13 cellular contexts compared by ENCODE assay signal in genomic region chr4:136831553-136831952, GRCh38.
A peak's percentile ranks its signal among the peaks of the same experiment; 100 is the strongest.
DNase-seq lines count a peak whose midpoint lies in the region; ATAC-seq and TF ChIP-seq lines count a peak whose summit lies in the region.
"Had no signal": no experiment of that assay in that cellular context is flagged by ENCODE, and none has a peak within 500 bp of the region (broad histone marks: within the 10 kb centered on the region; RNA-seq: fewer than 3 reads in every experiment).

No MANE protein-coding gene starts in this region.

- DNase-seq in GM12865 (ENCODE audit: low read depth) = peak; percentile 21
- peak; percentile 14 for DNase-seq in H4 (ENCODE audit: low spot score)
- DNase-seq in NCI-H524 treated with DMSO at 0.1 percent for 48 hours (lab: John Stamatoyannopoulos, UW) = peak; percentile 16
- no peak for DNase-seq in choroid plexus epithelial cell (ENCODE audit: low read depth)
- no peak for DNase-seq in SW 1271 (lab: John Stamatoyannopoulos, UW)
- DNase-seq in GM13976 (ENCODE audit: low spot score) = no peak
- no peak for DNase-seq in HuH-7.5 (ENCODE audit: low spot score)
- DNase-seq: C1 segment of cervical spinal cord; effector memory CD4-positive, alpha-beta T cell; stimulated activated naive CD8-positive, alpha-beta T cell treated with anti-CD3 and anti-CD28 coated beads, Interleukin-15, Interleukin-2, amounts not matched to agents 100 U/mL and 50 U/mL, for 24 hours had no signal

- in situ Hi-C loops in GM13976 (cut with MboI; ENCODE audit: low sequenced_read_pairs, unreplicated experiment) = no loop called here

- TF ChIP-seq CTCF in GM12865 (IDR thresholded peaks at IDR 0.05; ENCODE audit: insufficient read depth, low read depth, low read length, missing control alignments) (peak; percentile 21), choroid plexus epithelial cell (conservative IDR thresholded peaks at IDR 0.05; ENCODE audit: low read depth, low read length) (peak; percentile 20), GM13976 (IDR thresholded peaks at IDR 0.05; ENCODE audit: borderline replicate concordance, control extremely low read depth, extremely low read depth, insufficient read depth, missing control alignments) (no peak)

- no peak overlapping the region for H3K4me3 ChIP-seq in GM12865 (ENCODE audit: low read depth, low read length)
- no peak overlapping the region for H3K4me3 ChIP-seq in choroid plexus epithelial cell (ENCODE audit: low read depth, low read length)
- H3K4me3 ChIP-seq: hepatocyte, K562 had no signal

- ATAC-seq in HG03520 (IDR thresholded peaks at IDR 0.05; ENCODE audit: unreplicated experiment) = no peak
- ATAC-seq: K562; stimulated activated naive CD8-positive, alpha-beta T cell treated with anti-CD3 and anti-CD28 coated beads, Interleukin-15, Interleukin-2, amounts not matched to agents 100 U/mL and 50 U/mL, for 24 hours had no signal

Comparison
In these comparisons a context has a peak if more than half of its experiments do, and no peak if none do; other contexts are left out.
1. DNase-seq: peak in GM12865 (single experiment), H4 (single experiment) and NCI-H524 treated with DMSO at 0.1 percent for 48 hours (single experiment); none in choroid plexus epithelial cell (single experiment), SW 1271 (0 of 2), GM13976 (single experiment) and HuH-7.5 (single experiment).